Comparison of ENCODE assay signal across 29 cellular contexts in genomic region chr2:175462246-175462645, GRCh38.
"Had no signal": no experiment of that assay in that cellular context is flagged by ENCODE, and none has a peak within 500 bp of the region (broad histone marks: within the 10 kb centered on the region; RNA-seq: fewer than 3 reads in every experiment).

No MANE protein-coding gene starts in this region.

- H3K9me3 ChIP-seq: adrenal gland, ascending aorta, gastrocnemius medialis had no signal

- DNase-seq: activated B cell treated with CpG ODN at 0.5 μM for 24 hours; activated CD4-positive, alpha-beta T cell treated with anti-CD3 and anti-CD28 coated beads for 48 hours; activated CD4-positive, alpha-beta T cell treated with anti-CD3 and anti-CD28 coated beads, Interleukin-2, amount 50 U/mL, for 1 hour; activated CD4-positive, alpha-beta T cell treated with anti-CD3 and anti-CD28 coated beads, Interleukin-2, amount 50 U/mL, for 48 hours; activated CD8-positive, alpha-beta memory T cell treated with anti-CD3 and anti-CD28 coated beads for 24 hours; activated CD8-positive, alpha-beta T cell treated with anti-CD3 and anti-CD28 coated beads for 36 hours; activated effector memory CD4-positive, alpha-beta T cell treated with anti-CD3 and anti-CD28 coated beads, Interleukin-2, amount 50 U/mL, for 16 hours; activated naive CD4-positive, alpha-beta T cell treated with anti-CD3 and anti-CD28 coated beads for 36 hours; activated naive CD8-positive, alpha-beta T cell treated with anti-CD3 and anti-CD28 coated beads for 36 hours; activated naive CD8-positive, alpha-beta T cell treated with anti-CD3 and anti-CD28 coated beads, Interleukin-2, amount 50 U/mL, for 24 hours; activated T-cell treated with anti-CD3 and anti-CD28 coated beads, Interleukin-2, amount 50 U/mL, for 1 hour; activated T-cell treated with anti-CD3 and anti-CD28 coated beads, Interleukin-2, amount 50 U/mL, for 48 hours; adrenal gland; amygdala; brain microvascular endothelial cell; dorsolateral prefrontal cortex; effector memory CD4-positive, alpha-beta T cell; endodermal cell; foreskin keratinocyte; gastrocnemius medialis; heart right ventricle; hippocampal formation; T-helper 17 cell; T1000; WERI-Rb-1 had no signal

- ATAC-seq: activated CD4-positive, CD25-positive, alpha-beta regulatory T cell treated with anti-CD3 and anti-CD28 coated beads, Interleukin-2, amount 50 U/mL, for 24 hours; activated CD8-positive, alpha-beta T cell treated with anti-CD3 and anti-CD28 coated beads for 36 hours; activated naive CD8-positive, alpha-beta T cell treated with anti-CD3 and anti-CD28 coated beads, Interleukin-2, amount 50 U/mL, for 24 hours; esophagus mucosa; foreskin keratinocyte; gastrocnemius medialis; heart right ventricle; T-helper 17 cell had no signal

- H3K27ac ChIP-seq: adrenal gland, ascending aorta, brain microvascular endothelial cell, coronary artery, dorsolateral prefrontal cortex, foreskin keratinocyte, gastrocnemius medialis, heart right ventricle, WERI-Rb-1 had no signal

- H3K4me3 ChIP-seq: adrenal gland, ascending aorta, coronary artery, dorsolateral prefrontal cortex, gastrocnemius medialis, heart right ventricle had no signal

- H3K4me1 ChIP-seq: adrenal gland, ascending aorta, foreskin keratinocyte, gastrocnemius medialis had no signal

- H3K36me3 ChIP-seq: adrenal gland, ascending aorta, brain microvascular endothelial cell, gastrocnemius medialis, heart right ventricle, WERI-Rb-1 had no signal

- H3K27me3 ChIP-seq: adrenal gland, ascending aorta, brain microvascular endothelial cell, foreskin keratinocyte, gastrocnemius medialis had no signal
